ENCODE assay signal across 7 cellular contexts in the genomic region with DNA sequence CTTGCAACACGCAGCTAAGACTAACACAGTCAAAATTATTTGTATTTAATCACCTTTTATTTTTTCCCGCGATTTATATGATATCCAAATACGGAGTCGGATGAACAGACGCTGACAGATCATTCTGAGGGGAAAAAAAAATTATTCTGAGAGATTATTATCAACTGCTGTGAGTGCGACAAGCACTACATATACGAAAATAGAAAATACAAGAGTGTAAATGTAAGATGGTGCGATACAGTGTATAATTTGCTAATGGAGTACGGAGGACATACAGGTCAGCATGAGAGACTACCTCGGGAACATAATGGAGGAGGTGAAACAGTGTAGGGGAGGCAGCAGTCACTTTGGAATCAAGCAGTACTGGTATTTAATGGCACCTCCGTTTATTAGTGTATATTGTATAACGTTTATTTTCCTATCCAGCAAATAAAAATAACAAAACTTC. TPM values are rescaled to one million over a fixed set of nuclear protein-coding genes. Genes with fewer than 3 reads are reported as not detected.
DNase-seq lines count a peak whose midpoint lies in the region; FAIRE-seq and TF ChIP-seq lines count a peak whose summit lies in the region.

No MANE protein-coding gene starts in this region.

- no peaks in the 10 kb centered on the region for H3K9me3 ChIP-seq in OCI-LY3 (ENCODE audit: insufficient read depth, low read length)
- no peaks in the 10 kb centered on the region for H3K9me3 ChIP-seq in endothelial cell of umbilical vein (replicated peaks; ENCODE audit: control insufficient read depth, insufficient read depth, low read length)
- H3K9me3 ChIP-seq in neutrophil, result no peaks in the 10 kb centered on the region

- POLR2A ChIA-PET in endothelial cell of umbilical vein (lab: Charles Lee), result interaction anchor here (0.9 to 2.3 kb wide), 2 partner anchors 17 to 22 kb away, joined by 3 to 13 read pairs; a partner anchor contains a TSS

- intact Hi-C loops in endothelial cell of umbilical vein (cut with micrococcal nuclease), result loop anchor here (1.0 to 5.0 kb wide), 7 partner anchors 21 to 581 kb away; a partner anchor contains a TSS

- H2AFZ ChIP-seq in OCI-LY3 (ENCODE audit: low read depth, low read length) (peak overlapping the region; percentile 96), endothelial cell of umbilical vein (ENCODE audit: low read depth, low read length) (peak overlapping the region; percentile 57)

- peak overlapping the region; percentile 84 for H3K9ac ChIP-seq in OCI-LY3 (ENCODE audit: low read length)
- peak overlapping the region; percentile 54 for H3K9ac ChIP-seq in endothelial cell of umbilical vein (replicated peaks; ENCODE audit: extremely low read depth, insufficient read depth, low read length)

- H3K27ac ChIP-seq in OCI-LY3 (ENCODE audit: low read length) (peak overlapping the region; percentile 50), endothelial cell of umbilical vein (ENCODE audit: insufficient read depth, low read depth, low read length) (peak overlapping the region; percentile 26), neutrophil (peak overlapping the region; percentile 95)

- DNase-seq in GM12891 (ENCODE audit: insufficient read length, low spot score) (no peak), endothelial cell of umbilical vein (ENCODE audit: low read depth, low spot score) (no peak), MV-4-11 (lab: John Stamatoyannopoulos, UW) (no peak), H54 (ENCODE audit: insufficient read length, low spot score) (no peak)
- no peak for DNase-seq in stimulated activated CD8-positive, alpha-beta memory T cell treated with anti-CD3 and anti-CD28 coated beads, Interleukin-4, amount 100 ng/mL, for 48 hours

- CTCF ChIA-PET in endothelial cell of umbilical vein (lab: Charles Lee), result interaction anchor here (0.6 to 3.1 kb wide), 17 partner anchors 11 to 271 kb away, joined by 3 to 32 read pairs (median 5); a partner anchor contains a TSS

- FAIRE-seq in GM12891 (lab: Jason Lieb, UNC) (peak; percentile 69), endothelial cell of umbilical vein (lab: Jason Lieb, UNC) (no peak), H54 (lab: Jason Lieb, UNC) (no peak)

- peak overlapping the region; percentile 89 for H3K4me3 ChIP-seq in OCI-LY3 (ENCODE audit: low read length)
- peak overlapping the region; percentile 22 to 68 (median 45) for H3K4me3 ChIP-seq in endothelial cell of umbilical vein (replicated peaks in 1 of 3; ENCODE audit: insufficient read depth in 1 of 3, low read depth in 1 of 3, low read length in 3 of 3)
- peak overlapping the region; percentile 87 to 88 for H3K4me3 ChIP-seq in neutrophil (ENCODE audit: low read depth in 1 of 2, low read length in 1 of 2)

- TSS peak; percentile 90 for BruUV-seq in endothelial cell of umbilical vein (replicated peaks; lab: Mats Ljungman, UMichigan)

- dilution Hi-C loops in endothelial cell of umbilical vein (cut with MboI; ENCODE audit: extremely low pct_ligation_motif_present, low sequenced_read_pairs), result no loop called here

- H3K9me1 ChIP-seq in endothelial cell of umbilical vein (replicated peaks; ENCODE audit: control insufficient read depth, extremely low read depth, insufficient read depth, low read length), result no peaks in the 10 kb centered on the region

- no peaks in the 10 kb centered on the region for H3K27me3 ChIP-seq in OCI-LY3 (ENCODE audit: low read depth, low read length)
- H3K27me3 ChIP-seq in endothelial cell of umbilical vein (ENCODE audit: control insufficient read depth in 2 of 2, insufficient read depth in 2 of 2, low read length in 2 of 2), result no peaks in the 10 kb centered on the region
- H3K27me3 ChIP-seq in neutrophil, result no peaks in the 10 kb centered on the region

- H3K36me3 ChIP-seq in OCI-LY3 (replicated peaks; ENCODE audit: low read depth, low read length), result no peaks in the 10 kb centered on the region
- no peaks in the 10 kb centered on the region for H3K36me3 ChIP-seq in endothelial cell of umbilical vein (ENCODE audit: control insufficient read depth in 2 of 2, extremely low read depth in 1 of 2, insufficient read depth in 2 of 2, low read length in 2 of 2)
- H3K36me3 ChIP-seq in neutrophil, result no peaks in the 10 kb centered on the region

- peaks cover 21% of the 10 kb centered on the region for H3K4me1 ChIP-seq in OCI-LY3 (ENCODE audit: low read length)
- H3K4me1 ChIP-seq in endothelial cell of umbilical vein (ENCODE audit: control insufficient read depth, extremely low read depth, insufficient read depth, low read length), result peaks cover 19% of the 10 kb centered on the region
- H3K4me1 ChIP-seq in neutrophil (ENCODE audit: control insufficient read depth in 1 of 2, insufficient read depth in 1 of 2, low read depth in 1 of 2, low read length in 1 of 2), result peaks cover 38 to 40% of the 10 kb centered on the region in 2 experiments

- peaks cover 40% of the 10 kb centered on the region for H3K79me2 ChIP-seq in OCI-LY3 (ENCODE audit: low read length)
- peaks cover 29% of the 10 kb centered on the region for H3K79me2 ChIP-seq in endothelial cell of umbilical vein (ENCODE audit: control insufficient read depth, insufficient read depth, low read length)

- H4K20me1 ChIP-seq in OCI-LY3 (ENCODE audit: insufficient read depth, low read length) (no peaks in the 10 kb centered on the region), endothelial cell of umbilical vein (replicated peaks; ENCODE audit: control insufficient read depth, extremely low read depth, insufficient read depth, low read length) (no peaks in the 10 kb centered on the region)

- TF ChIP-seq POLR2A in GM12891 (IDR thresholded peaks at IDR 0.05; ENCODE audit: low read depth, low read length), result no peak; the same call in 1 of the 2 replicates
- TF ChIP-seq POLR2A in endothelial cell of umbilical vein (IDR thresholded peaks at IDR 0.05; ENCODE audit: low read depth, low read length), result no peak
- TF ChIP-seq POLR2A in H54 (IDR thresholded peaks at IDR 0.05; ENCODE audit: low read depth, low read length), result no peak

- TF ChIP-seq CTCF in OCI-LY3 (IDR thresholded peaks at IDR 0.05; ENCODE audit: low read depth, low read length), result no peak
- no peak for TF ChIP-seq CTCF in endothelial cell of umbilical vein (IDR thresholded peaks at IDR 0.05; ENCODE audit: extremely low read depth in 1 of 2, insufficient read depth in 1 of 2, low read depth in 1 of 2, low read length in 2 of 2)
- no peak for TF ChIP-seq CTCF in neutrophil (IDR thresholded peaks at IDR 0.05)

- H3K4me2 ChIP-seq in OCI-LY3 (ENCODE audit: low read length) (peak overlapping the region; percentile 82), endothelial cell of umbilical vein (ENCODE audit: insufficient read depth, low read length) (peak overlapping the region; percentile 85)

TF ChIP-seq in GM12891, 5 proteins besides CTCF, POLR2A, EP300 and RAD21:
- TF ChIP-seq TAF1 (IDR thresholded peaks at IDR 0.05; ENCODE audit: low read depth, low read length) (peak; percentile 24; the same call in 1 of the 2 replicates), POU2F2 (IDR thresholded peaks at IDR 0.05; ENCODE audit: low read depth, low read length) (no peak)

TF ChIP-seq in endothelial cell of umbilical vein, 7 proteins besides CTCF, POLR2A, EP300 and RAD21:
- no peak for TF ChIP-seq POLR2AphosphoS5 (IDR thresholded peaks at IDR 0.05; ENCODE audit: insufficient read depth, low read depth, low read length)
- no peak for TF ChIP-seq EZH2 (IDR thresholded peaks at IDR 0.05; ENCODE audit: borderline replicate concordance, low read depth, low read length, severe bottlenecking)
- TF ChIP-seq, protein P1, sequence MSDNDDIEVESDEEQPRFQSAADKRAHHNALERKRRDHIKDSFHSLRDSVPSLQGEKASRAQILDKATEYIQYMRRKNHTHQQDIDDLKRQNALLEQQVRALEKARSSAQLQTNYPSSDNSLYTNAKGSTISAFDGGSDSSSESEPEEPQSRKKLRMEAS (IDR thresholded peaks at IDR 0.05; ENCODE audit: insufficient read depth, insufficient read length), result no peak
- TF ChIP-seq JUN (IDR thresholded peaks at IDR 0.05; ENCODE audit: borderline replicate concordance, insufficient read depth, insufficient read length, low read depth), result no peak
- TF ChIP-seq GATA2 (IDR thresholded peaks at IDR 0.05; ENCODE audit: insufficient read depth, insufficient read length, low read depth, low read length), result no peak
- no peak for TF ChIP-seq FOS (IDR thresholded peaks at IDR 0.05; ENCODE audit: borderline replicate concordance, insufficient read depth, low read length)
- no peak for TF ChIP-seq MYC (IDR thresholded peaks at IDR 0.05; ENCODE audit: low read depth, low read length)

RNA-seq across cellular contexts. Expression of a gene that starts 2.8 kb away (rescaled TPM):
- polyA plus RNA-seq in GM12891 (2012; ENCODE audit: low read depth, missing spikeins), result 3.1 TPM
- total RNA-seq in endothelial cell of umbilical vein, result 14.8 and 15.7 TPM in 2 replicates
- 6.2 and 6.5 TPM in 2 replicates for polyA plus RNA-seq in endothelial cell of umbilical vein
- 6.7 and 7.6 TPM in 2 replicates for polyA plus RNA-seq in endothelial cell of umbilical vein (2011; cell fraction: cytosol; rRNA removed)
- 8.2 and 9.4 TPM in 2 replicates for polyA plus RNA-seq in endothelial cell of umbilical vein (2011; cell fraction: nucleus; rRNA removed)
- polyA plus RNA-seq in endothelial cell of umbilical vein (2012), result 6.2 and 10.5 TPM in 2 replicates
- 23.8 and 25.3 TPM in 2 replicates for polyA minus RNA-seq in endothelial cell of umbilical vein
- 24.5 TPM for polyA minus RNA-seq in endothelial cell of umbilical vein (2011; cell fraction: cytosol; rRNA and poly(A)+ RNA removed)
- 19.1 and 31.3 TPM in 2 replicates for polyA minus RNA-seq in endothelial cell of umbilical vein (2011; cell fraction: nucleus; rRNA and poly(A)+ RNA removed)

RNA-seq across cellular contexts. Expression of a gene that starts 21.5 kb away (rescaled TPM):
- 43.7 TPM for polyA plus RNA-seq in GM12891 (2012; ENCODE audit: low read depth, missing spikeins)
- 47.3 and 53.0 TPM in 2 replicates for total RNA-seq in endothelial cell of umbilical vein
- 29.8 and 30.7 TPM in 2 replicates for polyA plus RNA-seq in endothelial cell of umbilical vein
- 61.9 and 64.9 TPM in 2 replicates for polyA plus RNA-seq in endothelial cell of umbilical vein (2011; cell fraction: cytosol; rRNA removed)
- 40.6 and 55.2 TPM in 2 replicates for polyA plus RNA-seq in endothelial cell of umbilical vein (2011; cell fraction: nucleus; rRNA removed)
- polyA plus RNA-seq in endothelial cell of umbilical vein (2012), result 61.3 and 109 TPM in 2 replicates
- polyA minus RNA-seq in endothelial cell of umbilical vein, result 38.7 and 43.2 TPM in 2 replicates
- polyA minus RNA-seq in endothelial cell of umbilical vein (2011; cell fraction: cytosol; rRNA and poly(A)+ RNA removed), result 9.4 TPM
- polyA minus RNA-seq in endothelial cell of umbilical vein (2011; cell fraction: nucleus; rRNA and poly(A)+ RNA removed), result 20.3 and 27.8 TPM in 2 replicates

Comparison
In these comparisons a context has a peak if more than half of its experiments do, and no peak if none do; other contexts are left out.
1. H3K27ac ChIP-seq: peak in every context shown above with its lines; median percentile 95 in neutrophil; 50 in OCI-LY3; 26 in endothelial cell of umbilical vein.